ENCODE assay signal across 4 cellular contexts in genomic region chr12:125678589-125678993, GRCh38.
TF ChIP-seq lines count a peak whose summit lies in the region.

No MANE protein-coding gene starts in this region.

TF ChIP-seq in GM12891, 5 proteins besides CTCF, POLR2A, EP300 and RAD21:
- TF ChIP-seq SPI1 (IDR thresholded peaks at IDR 0.05; ENCODE audit: low read depth, low read length) (no peak), TAF1 (IDR thresholded peaks at IDR 0.05; ENCODE audit: low read depth, low read length) (no peak), POLR2AphosphoS5 (IDR thresholded peaks at IDR 0.05; ENCODE audit: low read depth, low read length) (no peak), PAX5 (IDR thresholded peaks at IDR 0.05; ENCODE audit: insufficient read depth, low read length, severe bottlenecking) (no peak), POU2F2 (IDR thresholded peaks at IDR 0.05; ENCODE audit: low read depth, low read length) (no peak)

TF ChIP-seq in HEK293T, 16 proteins besides CTCF, POLR2A, EP300 and RAD21:
- TF ChIP-seq TARDBP (IDR thresholded peaks at IDR 0.05) (peak; percentile 80), CTBP1 (IDR thresholded peaks at IDR 0.05; ENCODE audit: borderline replicate concordance) (0 out of 2 replicates have a peak, but pooled peaks have one; percentile 6), FOXA1 (IDR thresholded peaks at IDR 0.05) (no peak)

TF ChIP-seq in GM12878, 131 proteins besides CTCF, POLR2A, EP300 and RAD21:
- TF ChIP-seq IKZF1 (conservative IDR thresholded peaks at IDR 0.05) (no peak), HCFC1 (IDR thresholded peaks at IDR 0.05; ENCODE audit: low read length) (no peak), CHD2 (IDR thresholded peaks at IDR 0.05; ENCODE audit: borderline replicate concordance, low read depth, low read length) (no peak), ATF7 (IDR thresholded peaks at IDR 0.05; ENCODE audit: low read depth) (peak; percentile 84)
- TF ChIP-seq, protein P1, sequence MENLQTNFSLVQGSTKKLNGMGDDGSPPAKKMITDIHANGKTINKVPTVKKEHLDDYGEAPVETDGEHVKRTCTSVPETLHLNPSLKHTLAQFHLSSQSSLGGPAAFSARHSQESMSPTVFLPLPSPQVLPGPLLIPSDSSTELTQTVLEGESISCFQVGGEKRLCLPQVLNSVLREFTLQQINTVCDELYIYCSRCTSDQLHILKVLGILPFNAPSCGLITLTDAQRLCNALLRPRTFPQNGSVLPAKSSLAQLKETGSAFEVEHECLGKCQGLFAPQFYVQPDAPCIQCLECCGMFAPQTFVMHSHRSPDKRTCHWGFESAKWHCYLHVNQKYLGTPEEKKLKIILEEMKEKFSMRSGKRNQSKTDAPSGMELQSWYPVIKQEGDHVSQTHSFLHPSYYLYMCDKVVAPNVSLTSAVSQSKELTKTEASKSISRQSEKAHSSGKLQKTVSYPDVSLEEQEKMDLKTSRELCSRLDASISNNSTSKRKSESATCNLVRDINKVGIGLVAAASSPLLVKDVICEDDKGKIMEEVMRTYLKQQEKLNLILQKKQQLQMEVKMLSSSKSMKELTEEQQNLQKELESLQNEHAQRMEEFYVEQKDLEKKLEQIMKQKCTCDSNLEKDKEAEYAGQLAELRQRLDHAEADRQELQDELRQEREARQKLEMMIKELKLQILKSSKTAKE (IDR thresholded peaks at IDR 0.05; ENCODE audit: low read depth, poor library complexity, severe bottlenecking), result no peak

TF ChIP-seq in H1, 55 proteins besides CTCF, POLR2A, EP300 and RAD21:
- no peak for TF ChIP-seq GTF2F1 (IDR thresholded peaks at IDR 0.05; ENCODE audit: borderline replicate concordance, low read depth, low read length)
